ENCODE assay signal across 39 cellular contexts in genomic region chr7:83681200-83681599, GRCh38. TPM values are rescaled to one million over a fixed set of nuclear protein-coding genes. Genes with fewer than 3 reads are reported as not detected.
"Had no signal": no experiment of that assay in that cellular context is flagged by ENCODE, and none has a peak within 500 bp of the region (broad histone marks: within the 10 kb centered on the region; RNA-seq: fewer than 3 reads in every experiment).

No MANE protein-coding gene starts in this region.

- H2AFZ ChIP-seq: PC-9 had no signal

- H3K9ac ChIP-seq: KMS-11 had no signal

- H3K4me3 ChIP-seq: PC-9 had no signal

- H3K27ac ChIP-seq: brain microvascular endothelial cell, KMS-11, PC-9, RWPE1, VCaP had no signal

- H3K27me3 ChIP-seq: brain microvascular endothelial cell had no signal

- H3K4me2 ChIP-seq: KMS-11, PC-9 had no signal

- H3K36me3 ChIP-seq: brain microvascular endothelial cell had no signal

- DNase-seq: activated B cell treated with CpG ODN at 0.5 μM for 24 hours; activated CD4-positive, alpha-beta memory T cell treated with anti-CD3 and anti-CD28 coated beads, Interleukin-2, amount 10 ng/mL, durations not matched to agents 7 days and 5 days; activated CD4-positive, alpha-beta T cell treated with anti-CD3 and anti-CD28 coated beads for 48 hours; activated CD4-positive, CD25-positive, alpha-beta regulatory T cell treated with anti-CD3 and anti-CD28 coated beads, Interleukin-2, amount 50 U/mL, for 72 hours; activated CD8-positive, alpha-beta memory T cell treated with anti-CD3 and anti-CD28 coated beads for 24 hours; activated CD8-positive, alpha-beta memory T cell treated with anti-CD3 and anti-CD28 coated beads, Interleukin-2, amount 10 ng/mL, durations not matched to agents 7 days and 5 days; activated effector memory CD4-positive, alpha-beta T cell treated with anti-CD3 and anti-CD28 coated beads, Interleukin-2, amount 50 U/mL, for 16 hours; activated naive CD4-positive, alpha-beta T cell; activated naive CD4-positive, alpha-beta T cell treated with anti-CD3 and anti-CD28 coated beads, Interleukin-2, amount 50 U/mL, for 16 hours; activated naive CD8-positive, alpha-beta T cell treated with anti-CD3 and anti-CD28 coated beads for 36 hours; activated T-cell treated with anti-CD3 and anti-CD28 coated beads, Interleukin-2, amount 50 U/mL, for 1 hour; activated T-cell treated with anti-CD3 and anti-CD28 coated beads, Interleukin-2, amount 50 U/mL, for 72 hours; amniotic stem cell; aorta; brain microvascular endothelial cell; central memory CD4-positive, alpha-beta T cell; MM.1S; MV-4-11; NCI-H1092 treated with DMSO at 0.1 percent for 48 hours; NCI-H1417; NCI-H146; NCI-H187; NCI-H2029 treated with DMSO at 0.1 percent for 48 hours; NCI-H2171 treated with DMSO at 0.1 percent for 48 hours; NCI-H226; NCI-H446 treated with DMSO at 0.1 percent for 48 hours; NCI-H524 treated with DMSO at 0.1 percent for 48 hours; NCI-H748 treated with DMSO at 0.1 percent for 48 hours; NK-92 treated with Interleukin-12 subunit alpha and Interleukin-12 subunit beta, amount 100 ng/mL, for 24 hours; PC-9; SW 1271; T-helper 1 cell; T-helper 2 cell; T-helper 9 cell had no signal

- ATAC-seq: activated CD8-positive, alpha-beta memory T cell treated with anti-CD3 and anti-CD28 coated beads, Interleukin-2, amount 10 ng/mL, durations not matched to agents 7 days and 5 days; activated T-cell treated with anti-CD3 and anti-CD28 coated beads, Interleukin-2, amount 50 U/mL, for 72 hours; activated T-helper 17 cell treated with anti-CD3 and anti-CD28 coated beads, Interleukin-2, amount 50 U/mL, for 72 hours; Right ventricle myocardium inferior had no signal

RNA-seq across cellular contexts. Expression of gene SEMA3E, which starts 32.3 kb away (rescaled TPM):
- total RNA-seq: activated B cell treated with CpG ODN at 0.5 μM for 24 hours; activated CD4-positive, alpha-beta memory T cell treated with anti-CD3 and anti-CD28 coated beads, Interleukin-2, amount 10 ng/mL, durations not matched to agents 7 days and 5 days; activated CD8-positive, alpha-beta memory T cell treated with anti-CD3 and anti-CD28 coated beads, Interleukin-2, amount 10 ng/mL, durations not matched to agents 7 days and 5 days; activated naive CD8-positive, alpha-beta T cell treated with anti-CD3 and anti-CD28 coated beads for 36 hours; activated T-cell treated with anti-CD3 and anti-CD28 coated beads, Interleukin-2, amount 50 U/mL, for 72 hours; activated T-helper 17 cell treated with anti-CD3 and anti-CD28 coated beads, Interleukin-2, amount 50 U/mL, for 72 hours had no signal
